28 cellular contexts compared by ENCODE assay signal in the genomic region with DNA sequence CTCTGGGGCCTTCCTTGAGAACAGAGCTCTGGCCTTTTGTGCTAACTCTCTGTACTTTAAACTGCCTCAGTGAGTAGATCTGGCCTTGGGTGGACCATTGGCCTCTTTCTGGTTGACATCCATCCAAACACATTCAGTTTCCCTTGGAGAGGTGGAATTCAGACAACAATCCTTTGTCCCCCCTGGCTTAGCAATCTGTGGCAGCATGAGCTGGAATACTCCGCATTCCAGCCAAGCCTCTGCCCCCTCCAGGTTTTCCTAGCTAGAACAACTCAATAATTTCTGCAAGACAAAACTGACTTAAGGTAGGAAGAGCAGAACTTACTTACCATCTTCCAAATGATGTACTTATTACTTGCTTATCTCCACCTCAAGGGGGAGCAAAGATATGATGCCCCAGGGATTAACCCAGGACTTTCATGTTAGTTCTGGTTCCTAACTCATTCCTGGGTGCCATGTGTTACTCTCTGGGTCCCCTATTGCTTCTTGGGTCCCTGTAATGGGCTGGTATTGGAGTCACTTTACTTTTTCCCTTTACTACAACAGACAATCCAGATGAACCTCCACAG. TPM values are rescaled to one million over a fixed set of nuclear protein-coding genes. Genes with fewer than 3 reads are reported as not detected.
DNase-seq lines count a peak whose midpoint lies in the region; ATAC-seq and TF ChIP-seq lines count a peak whose summit lies in the region.
"Had no signal": no experiment of that assay in that cellular context is flagged by ENCODE, and none has a peak within 500 bp of the region (broad histone marks: within the 10 kb centered on the region; RNA-seq: fewer than 3 reads in every experiment).

No MANE protein-coding gene starts in this region.

- H2BK5ac ChIP-seq in IMR-90 (ENCODE audit: low read depth, low read length, poor library complexity, severe bottlenecking) = no peak overlapping the region

- no peak overlapping the region for H2AK9ac ChIP-seq in IMR-90 (replicated peaks; ENCODE audit: low read depth, low read length, poor library complexity)

- peak; percentile 17; the same call in 1 of the 2 replicates for ATAC-seq in IMR-90 (ENCODE audit: low read depth)
- no peak for ATAC-seq in left lung
- ATAC-seq: activated naive CD8-positive, alpha-beta T cell treated with anti-CD3 and anti-CD28 coated beads, Interleukin-2, amount 50 U/mL, for 24 hours; activated T-cell treated with anti-CD3 and anti-CD28 coated beads, Interleukin-2, amount 50 U/mL, for 4 hours; mucosa of descending colon had no signal

- peak overlapping the region; percentile 4; the same call in 1 of the 2 replicates for H2BK120ac ChIP-seq in IMR-90 (ENCODE audit: low read depth, low read length)

- dilution Hi-C loops in IMR-90 (cut with HindIII; ENCODE audit: low sequenced_read_pairs, unreplicated experiment) = no loop called here

- H2BK15ac ChIP-seq in IMR-90 (ENCODE audit: low read depth, low read length) = peak overlapping the region; percentile 61; the same call in 1 of the 3 replicates

- H3K4me3 ChIP-seq in DOHH2 (ENCODE audit: low read length) (no peak overlapping the region), IMR-90 (ENCODE audit: insufficient read depth, low read depth, low read length) (no peak overlapping the region), cardiac fibroblast (replicated peaks in 1 of 2; ENCODE audit: low read depth in 2 of 2, low read length in 2 of 2) (no peak overlapping the region), retinal pigment epithelial cell (ENCODE audit: low read length) (no peak overlapping the region), left lung (no peak overlapping the region)
- H3K4me3 ChIP-seq: lung, mucosa of descending colon, right atrium auricular region, spleen, upper lobe of left lung had no signal

- peak overlapping the region; percentile 50 for H3K18ac ChIP-seq in IMR-90 (ENCODE audit: low read depth, low read length)

- H4K91ac ChIP-seq in IMR-90 (ENCODE audit: insufficient read depth, low read depth, low read length) = peak overlapping the region; percentile 17

- no peak overlapping the region for H2AFZ ChIP-seq in IMR-90 (replicated peaks; ENCODE audit: low read length, poor library complexity)

- intact Hi-C loops in IMR-90 (cut with micrococcal nuclease) (no loop called here), left lung (cut with DNase I) (no loop called here)

- H3K9ac ChIP-seq in IMR-90 (ENCODE audit: low read depth, low read length) = no peak overlapping the region
- H3K9ac ChIP-seq: KMS-11 had no signal

- no peaks in the 10 kb centered on the region for H4K20me1 ChIP-seq in DOHH2 (ENCODE audit: control insufficient read depth, insufficient read depth, low read depth, low read length)
- no peaks in the 10 kb centered on the region for H4K20me1 ChIP-seq in IMR-90 (ENCODE audit: insufficient read depth, low read length)

- H3K79me2 ChIP-seq in DOHH2 (ENCODE audit: control insufficient read depth, low read length) = no peaks in the 10 kb centered on the region

- no peak overlapping the region for H3K23ac ChIP-seq in IMR-90 (ENCODE audit: low read depth, low read length)

- H3K4me1 ChIP-seq in DOHH2 (ENCODE audit: control insufficient read depth, low read length) = no peaks in the 10 kb centered on the region
- H3K4me1 ChIP-seq in IMR-90 (ENCODE audit: control insufficient read depth, insufficient read depth, low read length) = peaks cover 7% of the 10 kb centered on the region
- peaks cover 0 to 3% of the 10 kb centered on the region in 2 donors for H3K4me1 ChIP-seq in left lung
- H3K4me1 ChIP-seq: spleen had no signal

- DNase-seq in IMR-90 = no peak
- DNase-seq in cardiac fibroblast (ENCODE audit: low read depth in 2 of 2) = no peak
- DNase-seq in retinal pigment epithelial cell (ENCODE audit: low read depth) = no peak
- DNase-seq in left lung = no peak
- DNase-seq in NCI-H1105 (lab: John Stamatoyannopoulos, UW) = no peak
- no peak for DNase-seq in DMS114 treated with DMSO at 0.1 percent for 48 hours (lab: John Stamatoyannopoulos, UW; ENCODE audit: unreplicated experiment)
- DNase-seq: activated CD4-positive, alpha-beta T cell treated with anti-CD3 and anti-CD28 coated beads for 48 hours; activated naive CD8-positive, alpha-beta T cell treated with anti-CD3 and anti-CD28 coated beads, Interleukin-2, amount 50 U/mL, for 24 hours; activated T-cell treated with anti-CD3 and anti-CD28 coated beads, Interleukin-2, amount 50 U/mL, for 4 hours; CD4-positive, CD25-positive, alpha-beta regulatory T cell; EL; glutamatergic neuron; MM.1S; mucosa of descending colon; NCI-H1436 treated with DMSO at 0.1 percent for 48 hours; NCI-H446; OCI-M1; spleen; upper lobe of left lung had no signal

- H3K14ac ChIP-seq in IMR-90 (replicated peaks; ENCODE audit: low read depth, low read length) = no peak overlapping the region

- peaks cover 13% of the 10 kb centered on the region for H3K27me3 ChIP-seq in DOHH2 (ENCODE audit: control insufficient read depth, low read length)
- H3K27me3 ChIP-seq in IMR-90 (ENCODE audit: control insufficient read depth, insufficient read depth, low read length) = no peaks in the 10 kb centered on the region
- no peaks in the 10 kb centered on the region for H3K27me3 ChIP-seq in left lung
- H3K27me3 ChIP-seq: right atrium auricular region, spleen, upper lobe of left lung had no signal

- POLR2A ChIA-PET in IMR-90 (lab: Charles Lee; ENCODE audit: unreplicated experiment) = no interaction called here

- H4K5ac ChIP-seq in IMR-90 (ENCODE audit: low read depth, low read length) = peak overlapping the region; percentile 31; the same call in 1 of the 2 replicates

- H3K56ac ChIP-seq in IMR-90 (ENCODE audit: extremely low read depth, insufficient read depth, low read length) = no peak overlapping the region

- H3K9me3 ChIP-seq in DOHH2 (ENCODE audit: control insufficient read depth, insufficient read depth, low read length) (no peaks in the 10 kb centered on the region), IMR-90 (ENCODE audit: control insufficient read depth, insufficient read depth, low read length) (no peaks in the 10 kb centered on the region), left lung (no peaks in the 10 kb centered on the region)
- H3K9me3 ChIP-seq: mucosa of descending colon, right atrium auricular region, spleen, upper lobe of left lung had no signal

- H4K8ac ChIP-seq in IMR-90 (ENCODE audit: low read depth in 2 of 2, low read length in 2 of 2) = no peak overlapping the region

- H3K9me2 ChIP-seq in DOHH2 (replicated peaks; ENCODE audit: control insufficient read depth, low read length) = no peaks in the 10 kb centered on the region

- H3K27ac ChIP-seq in DOHH2 (ENCODE audit: low read depth, low read length) = no peak overlapping the region
- no peak overlapping the region for H3K27ac ChIP-seq in IMR-90 (ENCODE audit: insufficient read depth, low read length)
- no peak overlapping the region for H3K27ac ChIP-seq in left lung
- H3K27ac ChIP-seq: epithelial cell of prostate, KMS-11, right atrium auricular region, spleen, upper lobe of left lung had no signal

- H3K4me2 ChIP-seq in DOHH2 (ENCODE audit: low read length) (no peak overlapping the region), IMR-90 (ENCODE audit: low read depth, low read length) (no peak overlapping the region)
- H3K4me2 ChIP-seq: KMS-11 had no signal

- 0 out of 2 replicates have a peak overlapping the region, but pooled peaks have one; percentile 7 for H2AK5ac ChIP-seq in IMR-90 (ENCODE audit: low read depth, low read length)

- no peaks in the 10 kb centered on the region for H3K79me1 ChIP-seq in IMR-90 (ENCODE audit: low read depth in 1 of 2, low read length in 2 of 2)

- no peak overlapping the region for H3K4ac ChIP-seq in IMR-90 (ENCODE audit: low read depth, low read length)

- no peaks in the 10 kb centered on the region for H3F3A ChIP-seq in DOHH2 (ENCODE audit: control insufficient read depth, insufficient read depth)

- CTCF ChIA-PET in IMR-90 (lab: Yijun Ruan, JAX) = interaction anchor here (2.0 kb wide), 1 partner anchor 10 kb away, joined by 6 read pairs; no protein-coding TSS in a partner anchor

- WGBS in IMR-90 (ENCODE audit: extremely low coverage in 2 of 2, insufficient read length in 1 of 2), 2 experiments = no CpG with 5 or more reads among the region's 1 CpG

- TF ChIP-seq POLR2A in IMR-90 (IDR thresholded peaks at IDR 0.05; ENCODE audit: low read depth, low read length) = no peak

- no peaks in the 10 kb centered on the region for H3K36me3 ChIP-seq in DOHH2 (ENCODE audit: control insufficient read depth, low read length)
- H3K36me3 ChIP-seq in IMR-90 (ENCODE audit: control insufficient read depth, insufficient read depth, low read length) = no peaks in the 10 kb centered on the region
- no peaks in the 10 kb centered on the region for H3K36me3 ChIP-seq in left lung
- H3K36me3 ChIP-seq: right atrium auricular region, spleen, upper lobe of left lung had no signal

- no TSS peak for BruUV-seq in IMR-90 (replicated peaks; lab: Mats Ljungman, UMichigan)

- peak; percentile 9 for TF ChIP-seq CTCF in DOHH2 (IDR thresholded peaks at IDR 0.05; ENCODE audit: low read depth, low read length, poor library complexity, severe bottlenecking)
- TF ChIP-seq CTCF in IMR-90 (conservative IDR thresholded peaks at IDR 0.05; ENCODE audit: low read depth, low read length) = 0 out of 2 replicates have a peak, but pooled peaks have one; percentile 7
- TF ChIP-seq CTCF in cardiac fibroblast (IDR thresholded peaks at IDR 0.05; ENCODE audit: low read depth, low read length) = peak; percentile 5
- TF ChIP-seq CTCF in retinal pigment epithelial cell (conservative IDR thresholded peaks at IDR 0.05; ENCODE audit: low read depth, low read length) = peak; percentile 12
- TF ChIP-seq CTCF in left lung (IDR thresholded peaks at IDR 0.05) = no peak

- H3K9me1 ChIP-seq in IMR-90 (ENCODE audit: insufficient read depth, low read length) = 0 out of 2 replicates have a peak, but pooled peaks cover 4% of the 10 kb centered on the region

- peak overlapping the region; percentile 49 for H2BK20ac ChIP-seq in IMR-90 (ENCODE audit: low read depth, low read length)

- no peak for TF ChIP-seq RAD21 in IMR-90 (IDR thresholded peaks at IDR 0.05; ENCODE audit: low read length)

- in situ Hi-C loops in IMR-90 (cut with MboI; ENCODE audit: low sequenced_read_pairs) = no loop called here

TF ChIP-seq in IMR-90, 13 proteins besides CTCF, POLR2A, EP300 and RAD21:
- no peak for TF ChIP-seq CEBPB (IDR thresholded peaks at IDR 0.05; ENCODE audit: low read depth, low read length)
- TF ChIP-seq SMC3 (IDR thresholded peaks at IDR 0.05; ENCODE audit: low read depth, low read length) = no peak
- no peak for TF ChIP-seq RFX5 (IDR thresholded peaks at IDR 0.05; ENCODE audit: low read depth, low read length)

RNA-seq across cellular contexts. Expression of a gene that starts 21.8 kb away (rescaled TPM):
- total RNA-seq in IMR-90 (2012; rRNA removed) (under 0.01 and 0.18 TPM in 2 replicates), left lung (10 to 100 TPM; 22.0 to 34.3 TPM)
- polyA plus RNA-seq in IMR-90 (2012; rRNA removed) = 0.24 and 0.27 TPM in 2 replicates
- polyA plus RNA-seq in IMR-90 (2012; cell fraction: cytosol; rRNA removed) = 0.04 and 0.22 TPM in 2 replicates
- polyA plus RNA-seq in IMR-90 (2012; cell fraction: nucleus; rRNA removed; ENCODE audit: low replicate concordance) = 1.0 and 1.5 TPM in 2 replicates
- total RNA-seq: kidney epithelial cell, osteocyte had no signal

RNA-seq across cellular contexts. Expression of a gene that starts 40.8 kb away (rescaled TPM):
- total RNA-seq in IMR-90 (2012; rRNA removed) = not detected in 2 replicates
- not detected in 2 replicates for polyA plus RNA-seq in IMR-90 (2012; rRNA removed)
- polyA plus RNA-seq in IMR-90 (2012; cell fraction: cytosol; rRNA removed) = not detected in 2 replicates
- not detected in 2 replicates for polyA plus RNA-seq in IMR-90 (2012; cell fraction: nucleus; rRNA removed; ENCODE audit: low replicate concordance)
- total RNA-seq in left lung = 1 to 10 TPM in 1 of 2 donors, under 1 TPM in 1; 0.64 to 1.9 TPM
- total RNA-seq: activated T-cell treated with anti-CD3 and anti-CD28 coated beads, Interleukin-2, amount 50 U/mL, for 4 hours; kidney epithelial cell; natural killer cell treated with Interleukin-12 subunit alpha and Interleukin-12 subunit beta and Interleukin-15 and Interleukin-18, amount 100 ng/mL, for 72 hours; osteocyte; T-helper 2 cell treated with Interferon-gamma antibody and Interleukin-4, amounts not matched to agents 100 ng/mL and 5 ng/mL, for 36 hours had no signal
- polyA plus RNA-seq: CD4-positive, CD25-positive, alpha-beta regulatory T cell had no signal

Comparison
In these comparisons a context has a peak if more than half of its experiments do, and no peak if none do; other contexts are left out.
1. CTCF ChIP-seq: peak in DOHH2 (single experiment), IMR-90 (single experiment), cardiac fibroblast (single experiment) and retinal pigment epithelial cell (single experiment); none in left lung (0 of 2).
2. RNA of a gene that starts 21.8 kb away (total RNA-seq): 22.0 to 34.3 TPM in left lung; under 0.01 to 0.18 TPM in IMR-90; every median in the first group is over 10 times any median in the second.